1 cellular context compared by ENCODE assay signal in genomic region chr7:83524286-83525075, GRCh38.
TF ChIP-seq lines count a peak whose summit lies in the region.

No MANE protein-coding gene starts in this region.

TF ChIP-seq in GM23338, 12 proteins besides CTCF, POLR2A, EP300 and RAD21 (continued from another document):
- TF ChIP-seq ZNF462 (CRISPR knock-in tag; IDR thresholded peaks at IDR 0.05): no peak
- TF ChIP-seq CREB1 (CRISPR knock-in tag; IDR thresholded peaks at IDR 0.05; ENCODE audit: low read depth): no peak
- no peak for TF ChIP-seq ZNF114 (CRISPR knock-in tag; IDR thresholded peaks at IDR 0.05)
- TF ChIP-seq EZH2phosphoT487 (IDR thresholded peaks at IDR 0.05; ENCODE audit: unreplicated experiment): no peak
- TF ChIP-seq ETS1 (IDR thresholded peaks at IDR 0.05): no peak
- TF ChIP-seq REST (IDR thresholded peaks at IDR 0.05; ENCODE audit: unreplicated experiment): no peak
- TF ChIP-seq ZNF331 (CRISPR knock-in tag; IDR thresholded peaks at IDR 0.05; ENCODE audit: low read depth): no peak
- TF ChIP-seq NANOG (IDR thresholded peaks at IDR 0.05; ENCODE audit: borderline replicate concordance): no peak
